ENCODE assay signal across 15 cellular contexts in genomic region chr1:185789846-185790735, GRCh38. TPM values are rescaled to one million over a fixed set of nuclear protein-coding genes. Genes with fewer than 3 reads are reported as not detected.
A peak's percentile ranks its signal among the peaks of the same experiment; 100 is the strongest.
DNase-seq lines count a peak whose midpoint lies in the region; ATAC-seq and TF ChIP-seq lines count a peak whose summit lies in the region.
"Had no signal": no experiment of that assay in that cellular context is flagged by ENCODE, and none has a peak within 500 bp of the region (broad histone marks: within the 10 kb centered on the region; RNA-seq: fewer than 3 reads in every experiment).

No MANE protein-coding gene starts in this region.

- H3K27me3 Mint-ChIP-seq in WTC11 (ENCODE audit: low read depth) = no peaks in the 10 kb centered on the region
- H3K27me3 Mint-ChIP-seq in nephron progenitor cell (ENCODE audit: low read depth, poor library complexity) = no peaks in the 10 kb centered on the region

- peak; percentile 7 for DNase-seq in ELF-1 (ENCODE audit: low read depth, low spot score)
- DNase-seq in WTC11 (ENCODE audit: low spot score) = no peak
- DNase-seq in fibroblast of mammary gland (ENCODE audit: low read depth) = peak; percentile 73
- no peak for DNase-seq in nephron progenitor cell
- no peak for DNase-seq in testis
- no peak for DNase-seq in NCI-H1417 (lab: John Stamatoyannopoulos, UW)
- no peak for DNase-seq in GM13976 (ENCODE audit: low spot score)
- no peak for DNase-seq in NCI-H345 treated with DMSO at 0.1 percent for 48 hours (lab: John Stamatoyannopoulos, UW; ENCODE audit: unreplicated experiment)
- DNase-seq: activated CD4-positive, alpha-beta T cell treated with anti-CD3 and anti-CD28 coated beads, Interleukin-2, amount 10 ng/mL, durations not matched to agents 24 days and 14 days; activated T-cell treated with anti-CD3 and anti-CD28 coated beads, Interleukin-2, amount 50 U/mL, for 72 hours; anterior cingulate cortex; DMS79 treated with DMSO at 0.1 percent for 48 hours; H7; posterior cingulate gyrus; T-cell had no signal

- H3K27ac Mint-ChIP-seq in WTC11 (peak overlapping the region; percentile 13; the same call in 1 of the 2 replicates), nephron progenitor cell (peak overlapping the region; percentile 96)
- H3K27ac Mint-ChIP-seq: activated CD4-positive, alpha-beta T cell treated with anti-CD3 and anti-CD28 coated beads, Interleukin-2, amount 10 ng/mL, durations not matched to agents 24 days and 14 days; activated T-cell treated with anti-CD3 and anti-CD28 coated beads, Interleukin-2, amount 50 U/mL, for 72 hours; T-cell had no signal

- ATAC-seq in WTC11 = no peak
- ATAC-seq: activated T-cell treated with anti-CD3 and anti-CD28 coated beads, Interleukin-2, amount 50 U/mL, for 72 hours; T-cell had no signal

- POLR2A ChIA-PET in WTC11 (lab: Charles Lee) = no interaction called here

- no peaks in the 10 kb centered on the region for H3K36me3 ChIP-seq in testis (ENCODE audit: low read depth, missing control alignments)

- no peaks in the 10 kb centered on the region for H3K9me3 ChIP-seq in testis

- H3K4me1 Mint-ChIP-seq in WTC11 (peaks cover 4% of the 10 kb centered on the region; the same call in 1 of the 2 replicates), nephron progenitor cell (peaks cover 45% of the 10 kb centered on the region)
- H3K4me1 Mint-ChIP-seq: activated CD4-positive, alpha-beta T cell treated with anti-CD3 and anti-CD28 coated beads, Interleukin-2, amount 10 ng/mL, durations not matched to agents 24 days and 14 days; T-cell had no signal

- intact Hi-C loops in testis (cut with DNase I; ENCODE audit: low total_unique reads) = no loop called here

- TF ChIP-seq POLR2A in testis (IDR thresholded peaks at IDR 0.05) = no peak

- in situ Hi-C loops in GM13976 (cut with MboI; ENCODE audit: low sequenced_read_pairs, unreplicated experiment) = no loop called here

- H3K9me3 Mint-ChIP-seq in WTC11 (peaks cover 11% of the 10 kb centered on the region), nephron progenitor cell (peaks cover 16% of the 10 kb centered on the region)
- H3K9me3 Mint-ChIP-seq: activated CD4-positive, alpha-beta T cell treated with anti-CD3 and anti-CD28 coated beads, Interleukin-2, amount 10 ng/mL, durations not matched to agents 24 days and 14 days; activated T-cell treated with anti-CD3 and anti-CD28 coated beads, Interleukin-2, amount 50 U/mL, for 72 hours; T-cell had no signal

- CTCF ChIA-PET in WTC11 (lab: Charles Lee) = interaction anchor here (1.2 kb wide), 1 partner anchor 422 kb away, joined by 3 read pairs; no protein-coding TSS in a partner anchor

- H3K4me3 Mint-ChIP-seq in WTC11 (no peak overlapping the region), nephron progenitor cell (peak overlapping the region; percentile 25)
- H3K4me3 Mint-ChIP-seq: activated CD4-positive, alpha-beta T cell treated with anti-CD3 and anti-CD28 coated beads, Interleukin-2, amount 10 ng/mL, durations not matched to agents 24 days and 14 days; activated T-cell treated with anti-CD3 and anti-CD28 coated beads, Interleukin-2, amount 50 U/mL, for 72 hours; T-cell had no signal

- H3K4me3 ChIP-seq in fibroblast of mammary gland (ENCODE audit: control insufficient read depth, low read depth, low read length) = no peak overlapping the region
- H3K4me3 ChIP-seq in testis = no peak overlapping the region

- no peaks in the 10 kb centered on the region for H3K27me3 ChIP-seq in testis

- H3K36me3 Mint-ChIP-seq in WTC11 = peaks cover 3% of the 10 kb centered on the region
- peaks cover 21% of the 10 kb centered on the region for H3K36me3 Mint-ChIP-seq in nephron progenitor cell (ENCODE audit: low read depth)
- H3K36me3 Mint-ChIP-seq: T-cell had no signal

- H3K27ac ChIP-seq in testis = no peak overlapping the region

- no peaks in the 10 kb centered on the region for H3K4me1 ChIP-seq in testis

- 69 to 70% methylated on average over 2 of the region's 2 CpGs for WGBS in testis, 2 donors

- TF ChIP-seq CTCF in WTC11 (IDR thresholded peaks at IDR 0.05) = no peak
- no peak for TF ChIP-seq CTCF in fibroblast of mammary gland (conservative IDR thresholded peaks at IDR 0.05; ENCODE audit: control insufficient read depth, insufficient read depth, low read depth, low read length)
- no peak for TF ChIP-seq CTCF in nephron progenitor cell (IDR thresholded peaks at IDR 0.05)
- TF ChIP-seq CTCF in testis (IDR thresholded peaks at IDR 0.05) = no peak
- TF ChIP-seq CTCF in GM13976 (IDR thresholded peaks at IDR 0.05; ENCODE audit: borderline replicate concordance, control extremely low read depth, extremely low read depth, insufficient read depth, missing control alignments) = no peak

TF ChIP-seq in WTC11, 78 proteins besides CTCF, POLR2A, EP300 and RAD21:
- TF ChIP-seq SOX15 (CRISPR knock-in tag; IDR thresholded peaks at IDR 0.05) (no peak), HMGA2 (CRISPR knock-in tag; IDR thresholded peaks at IDR 0.05) (no peak), CREB1 (CRISPR knock-in tag; IDR thresholded peaks at IDR 0.05) (no peak), ZNF317 (CRISPR knock-in tag; IDR thresholded peaks at IDR 0.05; ENCODE audit: borderline replicate concordance, low read depth) (no peak)

RNA-seq across cellular contexts. Expression of gene HMCN1, which starts 55.9 kb away (rescaled TPM):
- total RNA-seq in WTC11 (2021) (5.6 to 10.6 TPM (median 10.5 TPM) in 3 replicates), testis (1 to 10 TPM; 5.2 to 5.7 TPM)
- 6.2 TPM for polyA plus RNA-seq in testis (ENCODE audit: insufficient read depth, low read depth, low replicate concordance)
- total RNA-seq: activated CD4-positive, alpha-beta T cell treated with anti-CD3 and anti-CD28 coated beads, Interleukin-2, amount 10 ng/mL, durations not matched to agents 24 days and 14 days had no signal

Comparison
In these comparisons a context has a peak if more than half of its experiments do, and no peak if none do; other contexts are left out.
1. DNase-seq: peak in ELF-1 (single experiment) and fibroblast of mammary gland (single experiment); none in WTC11 (single experiment), nephron progenitor cell (single experiment), testis (single experiment), NCI-H1417 (0 of 3), GM13976 (single experiment) and NCI-H345 treated with DMSO at 0.1 percent for 48 hours (single experiment).